ENCODE assay signal across 8 cellular contexts in genomic region chr9:73107489-73108069, GRCh38. TPM values are rescaled to one million over a fixed set of nuclear protein-coding genes. Genes with fewer than 3 reads are reported as not detected.
DNase-seq lines count a peak whose midpoint lies in the region; ATAC-seq and TF ChIP-seq lines count a peak whose summit lies in the region.
"Not testable (repeated sequence)": the region's sequence is repeated elsewhere in the genome, so short reads cannot be mapped to it uniquely, and the experiment has no call there.

No MANE protein-coding gene starts in this region.

- TF ChIP-seq CTCF in Peyer's patch (IDR thresholded peaks at IDR 0.05), result peak; percentile 13 to 74 (median 62)

- DNase-seq in DMS53 (lab: John Stamatoyannopoulos, UW) (peak; percentile 74), HuH-7 (ENCODE audit: low spot score) (peak; percentile 40), Peyer's patch (peak in 2 of 3 donors; percentile 37 to 81), erythroblast (lab: John Stamatoyannopoulos, UW) (peak; percentile 45 to 79), myocyte (ENCODE audit: low read depth) (peak; percentile 65)
- DNase-seq in activated T-cell treated with anti-CD3 and anti-CD28 coated beads, Interleukin-2, amount 50 U/mL, for 1 hour, result peak; percentile 47
- peak; percentile 20 to 57 for DNase-seq in stimulated activated CD8-positive, alpha-beta memory T cell treated with anti-CD3 and anti-CD28 coated beads, Interleukin-7, amount 100 ng/mL, for 4 hours (ENCODE audit: low read depth in 2 of 2)

- H3K27me3 ChIP-seq in Peyer's patch, result not testable (repeated sequence)

- TF ChIP-seq POLR2A in Peyer's patch (IDR thresholded peaks at IDR 0.05); erythroblast (IDR thresholded peaks at IDR 0.05; ENCODE audit: low read length): not testable (repeated sequence)

- H3K36me3 ChIP-seq in Peyer's patch, result not testable (repeated sequence)

- not testable (repeated sequence) for H3K4me1 ChIP-seq in Peyer's patch

- not testable (repeated sequence) for H3K27ac ChIP-seq in Peyer's patch

- ATAC-seq in GM21528 (IDR thresholded peaks at IDR 0.05; ENCODE audit: low FRiP score, unreplicated experiment), result peak; percentile 91

- not testable (repeated sequence) for H3K4me3 ChIP-seq in Peyer's patch

- H3K9me3 ChIP-seq in Peyer's patch, result not testable (repeated sequence)

RNA-seq across cellular contexts. Expression of gene ANXA1, which starts 44.1 kb away (rescaled TPM):
- total RNA-seq in Peyer's patch (100 to 1,000 TPM in 1 of 4 donors, 10 to 100 TPM in 3; 13.5 to 223 (median 40.3) TPM), myocyte (171 and 372 TPM in 2 replicates)
- 245 TPM for polyA plus RNA-seq in myocyte (2012)
